ENCODE assay signal across 24 cellular contexts in genomic region chr11:119014209-119014924, GRCh38. TPM values are rescaled to one million over a fixed set of nuclear protein-coding genes. Genes with fewer than 3 reads are reported as not detected.
DNase-seq lines count a peak whose midpoint lies in the region; ATAC-seq, FAIRE-seq and TF ChIP-seq lines count a peak whose summit lies in the region.
"Had no signal": no experiment of that assay in that cellular context is flagged by ENCODE, and none has a peak within 500 bp of the region (broad histone marks: within the 10 kb centered on the region; RNA-seq: fewer than 3 reads in every experiment).

No MANE protein-coding gene starts in this region.

- no peak for TF ChIP-seq EP300 in GM12878 (IDR thresholded peaks at IDR 0.05; ENCODE audit: borderline replicate concordance in 1 of 2, control insufficient read depth in 1 of 2, low read depth in 2 of 2, low read length in 2 of 2)

- H3K4me3 ChIP-seq in GM12878 (no peak overlapping the region), psoas muscle (no peak overlapping the region)
- H3K4me3 ChIP-seq: sigmoid colon, tibial nerve had no signal

- H3K27ac ChIP-seq in GM12878 (ENCODE audit: control insufficient read depth, insufficient read depth) (no peak overlapping the region), psoas muscle (no peak overlapping the region)
- H3K27ac ChIP-seq: sigmoid colon, tibial nerve had no signal

- H2AFZ ChIP-seq in GM12878 (ENCODE audit: control insufficient read depth, low read depth, low read length) = no peak overlapping the region

- no peak overlapping the region for H3K4me2 ChIP-seq in GM12878 (ENCODE audit: control insufficient read depth, insufficient read depth)

- RAD21 ChIA-PET in GM12878 (lab: Charles Lee; ENCODE audit: unreplicated experiment) = interaction anchor here (1.0 to 1.4 kb wide), 3 partner anchors 10 to 322 kb away, joined by 3 read pairs; no protein-coding TSS in a partner anchor

- H3K4me1 ChIP-seq in GM12878 (ENCODE audit: control insufficient read depth, insufficient read depth, low read length) (no peaks in the 10 kb centered on the region; the same call in 1 of the 2 replicates), psoas muscle (peaks cover 19% of the 10 kb centered on the region)

- no peaks in the 10 kb centered on the region for H3K27me3 Mint-ChIP-seq in natural killer cell (ENCODE audit: low read depth in 2 of 2)
- no peaks in the 10 kb centered on the region for H3K27me3 Mint-ChIP-seq in natural killer cell treated with Interleukin-12 subunit alpha and Interleukin-12 subunit beta and Interleukin-15 and Interleukin-18, amount 100 ng/mL, for 72 hours
- peaks cover 3% of the 10 kb centered on the region for H3K27me3 Mint-ChIP-seq in HFFc6 (ENCODE audit: insufficient read depth)
- H3K27me3 Mint-ChIP-seq in stimulated activated naive B cell treated with anti-CD40 and anti-IgM and Interleukin-4, amounts not matched to agents 10 μg/mL and 1 μg/mL and 100 μg/mL, for 72 hours = no peaks in the 10 kb centered on the region
- H3K27me3 Mint-ChIP-seq: activated B cell treated with CpG ODN at 0.5 μM for 24 hours; central memory CD8-positive, alpha-beta T cell; T-cell had no signal

- H3K36me3 ChIP-seq in GM12878 (ENCODE audit: control insufficient read depth in 2 of 2, insufficient read depth in 2 of 2, low read length in 1 of 2) (peaks cover 17 to 24% of the 10 kb centered on the region in 2 experiments), psoas muscle (ENCODE audit: insufficient read depth in 1 of 2, low read depth in 1 of 2) (peaks cover 5 to 70% of the 10 kb centered on the region in 2 donors)

- CTCF ChIA-PET in GM12878 (lab: Yijun Ruan, JAX) = interaction anchor here (0.6 to 2.5 kb wide), 5 partner anchors 12 to 352 kb away, joined by 3 to 8 read pairs (median 3); no protein-coding TSS in a partner anchor

- no peak for TF ChIP-seq RAD21 in GM12878 (IDR thresholded peaks at IDR 0.05; ENCODE audit: insufficient read depth, low read depth, low read length)

- POLR2A ChIA-PET in GM12878 (lab: Charles Lee) = interaction anchor here (0.6 to 1.8 kb wide), 4 partner anchors 12 to 71 kb away, joined by 3 to 9 read pairs (median 4); no protein-coding TSS in a partner anchor

- TF ChIP-seq CTCF in natural killer cell (IDR thresholded peaks at IDR 0.05) (no peak), HFFc6 (IDR thresholded peaks at IDR 0.05) (no peak), GM12878 (IDR thresholded peaks at IDR 0.05 in 2 of 3, conservative IDR thresholded peaks at IDR 0.05 in 1 of 3; ENCODE audit: control insufficient read depth in 2 of 3, extremely low read depth in 1 of 3, insufficient read depth in 1 of 3, low read depth in 3 of 3, low read length in 3 of 3) (no peak), psoas muscle (IDR thresholded peaks at IDR 0.05) (no peak)

- H4K20me1 ChIP-seq in GM12878 (ENCODE audit: control insufficient read depth, insufficient read depth) = no peaks in the 10 kb centered on the region

- H3K9me3 Mint-ChIP-seq in natural killer cell = no peaks in the 10 kb centered on the region
- H3K9me3 Mint-ChIP-seq in natural killer cell treated with Interleukin-12 subunit alpha and Interleukin-12 subunit beta and Interleukin-15 and Interleukin-18, amount 100 ng/mL, for 72 hours = no peaks in the 10 kb centered on the region
- no peaks in the 10 kb centered on the region for H3K9me3 Mint-ChIP-seq in HFFc6
- no peaks in the 10 kb centered on the region for H3K9me3 Mint-ChIP-seq in stimulated activated naive B cell treated with anti-CD40 and anti-IgM and Interleukin-4, amounts not matched to agents 10 μg/mL and 1 μg/mL and 100 μg/mL, for 72 hours
- H3K9me3 Mint-ChIP-seq: activated B cell treated with CpG ODN at 0.5 μM for 24 hours; central memory CD8-positive, alpha-beta T cell; T-cell had no signal

- ATAC-seq in natural killer cell (no peak), GM12878 (no peak), GM21737 (IDR thresholded peaks at IDR 0.05; ENCODE audit: unreplicated experiment) (no peak), psoas muscle (no peak)
- no peak for ATAC-seq in natural killer cell treated with Interleukin-12 subunit alpha and Interleukin-12 subunit beta and Interleukin-15 and Interleukin-18, amount 100 ng/mL, for 72 hours
- ATAC-seq in stimulated activated naive B cell treated with anti-CD40 and anti-IgM and Interleukin-4, amounts not matched to agents 10 μg/mL and 1 μg/mL and 100 μg/mL, for 72 hours (replicated peaks) = no peak
- ATAC-seq: T-cell had no signal

- H3K79me2 ChIP-seq in GM12878 (ENCODE audit: control insufficient read depth, insufficient read depth, low read length) = peaks cover 39% of the 10 kb centered on the region

- no peak overlapping the region for H3K9ac ChIP-seq in GM12878 (ENCODE audit: control insufficient read depth, insufficient read depth, low read length)

- H3K9me3 ChIP-seq in GM12878 (replicated peaks; ENCODE audit: control insufficient read depth, insufficient read depth, low read length) (no peaks in the 10 kb centered on the region; the same call in 2 of the 3 replicates), psoas muscle (no peaks in the 10 kb centered on the region)
- H3K9me3 ChIP-seq: sigmoid colon, tibial nerve had no signal

- H3K36me3 Mint-ChIP-seq in natural killer cell = no peaks in the 10 kb centered on the region
- H3K36me3 Mint-ChIP-seq in natural killer cell treated with Interleukin-12 subunit alpha and Interleukin-12 subunit beta and Interleukin-15 and Interleukin-18, amount 100 ng/mL, for 72 hours = peaks cover 40% of the 10 kb centered on the region
- peaks cover 49% of the 10 kb centered on the region for H3K36me3 Mint-ChIP-seq in HFFc6 (ENCODE audit: low read depth)
- H3K36me3 Mint-ChIP-seq in stimulated activated naive B cell treated with anti-CD40 and anti-IgM and Interleukin-4, amounts not matched to agents 10 μg/mL and 1 μg/mL and 100 μg/mL, for 72 hours = peaks cover 53 to 69% of the 10 kb centered on the region in 2 donors

- in situ Hi-C loops in GM12878 (cut with MboI) = no loop called here

- H3K4me1 Mint-ChIP-seq in natural killer cell (peaks cover 11 to 25% of the 10 kb centered on the region in 2 donors), HFFc6 (ENCODE audit: low read depth) (peaks cover 20% of the 10 kb centered on the region)
- H3K4me1 Mint-ChIP-seq in natural killer cell treated with Interleukin-12 subunit alpha and Interleukin-12 subunit beta and Interleukin-15 and Interleukin-18, amount 100 ng/mL, for 72 hours (ENCODE audit: low read depth in 2 of 2) = peaks cover 24 to 25% of the 10 kb centered on the region in 2 donors
- peaks cover 24 to 28% of the 10 kb centered on the region in 2 donors for H3K4me1 Mint-ChIP-seq in stimulated activated naive B cell treated with anti-CD40 and anti-IgM and Interleukin-4, amounts not matched to agents 10 μg/mL and 1 μg/mL and 100 μg/mL, for 72 hours

- H3K27me3 ChIP-seq in GM12878 (replicated peaks in 1 of 2; ENCODE audit: control insufficient read depth in 2 of 2, insufficient read depth in 2 of 2, low read length in 1 of 2) = no peaks in the 10 kb centered on the region
- no peaks in the 10 kb centered on the region for H3K27me3 ChIP-seq in psoas muscle (ENCODE audit: insufficient read depth in 3 of 3, low read length in 2 of 3)
- H3K27me3 ChIP-seq: sigmoid colon, tibial nerve had no signal

- BruUV-seq in GM12878 (replicated peaks; lab: Mats Ljungman, UMichigan) = no TSS peak

- SMC1A ChIA-PET in GM12878 (lab: Charles Lee; ENCODE audit: uncharacterized antibody, unreplicated experiment) = interaction anchor here (6.4 kb wide), 1 partner anchor 15 kb away, joined by 40 read pairs; the partner anchor contains the start of gene SLC37A4

- FAIRE-seq in GM12878 (lab: Jason Lieb, UNC) = no peak
- FAIRE-seq: GM19239, RCC 7860 had no signal

- WGBS in GM12878 (ENCODE audit: insufficient coverage, insufficient replicate concordance, low lambda C conversion rate, missing lambda C conversion rate) = 97% methylated on average over 17 of the region's 17 CpGs
- WGBS in psoas muscle, 3 donors = 84 to 93% (median 88%) methylated on average over 17 of the region's 17 CpGs

- intact Hi-C loops in natural killer cell (cut with micrococcal nuclease) (no loop called here), GM12878 (cut with micrococcal nuclease; ENCODE audit: unreplicated experiment) (loop anchor here (1.0 kb wide), 1 partner anchor 14 kb away; no protein-coding TSS in a partner anchor), psoas muscle (cut with DNase I) (loop anchor here (2.0 to 10.0 kb wide), 2 partner anchors 14 to 110 kb away; no protein-coding TSS in a partner anchor)

- TF ChIP-seq POLR2A in GM12878 (IDR thresholded peaks at IDR 0.05; ENCODE audit: low read depth, low read length) = peak; percentile 45; the same call in 1 of the 2 replicates

- DNase-seq in natural killer cell (no peak), HFFc6 (no peak), GM12878 (ENCODE audit: low read depth, low spot score) (no peak), psoas muscle (no peak), NCI-H2196 (lab: John Stamatoyannopoulos, UW; ENCODE audit: unreplicated experiment) (no peak)
- DNase-seq in natural killer cell treated with Interleukin-12 subunit alpha and Interleukin-12 subunit beta and Interleukin-15 and Interleukin-18, amount 100 ng/mL, for 72 hours (ENCODE audit: low spot score) = no peak
- no peak for DNase-seq in stimulated activated naive B cell treated with anti-CD40 and anti-IgM and Interleukin-4, amounts not matched to agents 10 μg/mL and 1 μg/mL and 100 μg/mL, for 72 hours
- DNase-seq: activated B cell treated with CpG ODN at 0.5 μM for 24 hours; activated CD8-positive, alpha-beta memory T cell treated with anti-CD3 and anti-CD28 coated beads, Interleukin-2, amount 50 U/mL, for 48 hours; amygdala; effector memory CD4-positive, alpha-beta T cell; GF-D8; hypothalamus; KG1; NCI-H1105 treated with DMSO at 0.1 percent for 48 hours; NCI-H2171 treated with DMSO at 0.1 percent for 48 hours; nucleus accumbens; T-cell had no signal

- H3K27ac Mint-ChIP-seq in natural killer cell (peak overlapping the region; percentile 54 to 99), HFFc6 (peak overlapping the region; percentile 43)
- H3K27ac Mint-ChIP-seq in natural killer cell treated with Interleukin-12 subunit alpha and Interleukin-12 subunit beta and Interleukin-15 and Interleukin-18, amount 100 ng/mL, for 72 hours = peak overlapping the region in 1 of 2 donors; percentile 17
- peak overlapping the region; percentile 51 for H3K27ac Mint-ChIP-seq in stimulated activated naive B cell treated with anti-CD40 and anti-IgM and Interleukin-4, amounts not matched to agents 10 μg/mL and 1 μg/mL and 100 μg/mL, for 72 hours
- H3K27ac Mint-ChIP-seq: activated B cell treated with CpG ODN at 0.5 μM for 24 hours had no signal

- H3K4me3 Mint-ChIP-seq in natural killer cell (no peak overlapping the region), HFFc6 (no peak overlapping the region)
- no peak overlapping the region for H3K4me3 Mint-ChIP-seq in natural killer cell treated with Interleukin-12 subunit alpha and Interleukin-12 subunit beta and Interleukin-15 and Interleukin-18, amount 100 ng/mL, for 72 hours
- no peak overlapping the region for H3K4me3 Mint-ChIP-seq in stimulated activated naive B cell treated with anti-CD40 and anti-IgM and Interleukin-4, amounts not matched to agents 10 μg/mL and 1 μg/mL and 100 μg/mL, for 72 hours

RNA-seq across cellular contexts. Expression of gene RPS25, which starts 3.8 kb away (rescaled TPM):
- total RNA-seq in natural killer cell = 1,000 to 10,000 TPM in 1 of 3 donors, 100 to 1,000 TPM in 2; 870 to 1,051 (median 887) TPM
- total RNA-seq in natural killer cell treated with Interleukin-12 subunit alpha and Interleukin-12 subunit beta and Interleukin-15 and Interleukin-18, amount 100 ng/mL, for 72 hours = 100 to 1,000 TPM; 711 to 875 TPM
- 100 to 1,000 TPM; 699 to 981 (median 857) TPM for total RNA-seq in HFFc6 (2021; fragmentation: NEBNext Ultra II Directional; extraction: Animal tissue kit (Norgen Biotek cat#: 25700))
- 240 and 366 TPM in 2 replicates for total RNA-seq in GM12878 (2013; cell fraction: nucleolus; rRNA removed)
- 886 and 1,063 TPM in 2 replicates for total RNA-seq in GM12878 (2014; rRNA removed)
- total RNA-seq in GM12878 (2014; rRNA removed; fragmentation: Illumina TruSeq; extraction: Trizol) = 3,203 and 3,262 TPM in 2 replicates
- total RNA-seq in GM12878 (2021) = 1,627 and 1,676 TPM in 2 replicates
- polyA plus RNA-seq in GM12878 (2011; ENCODE audit: low read depth) = 10,130 TPM
- 1,188 and 1,624 TPM in 2 replicates for polyA plus RNA-seq in GM12878 (2011; rRNA removed)
- polyA plus RNA-seq in GM12878 (2011; cell fraction: cytosol; rRNA removed) = 1,068 and 1,259 TPM in 2 replicates
- polyA plus RNA-seq in GM12878 (2011; cell fraction: nucleus; rRNA removed) = 573 and 676 TPM in 2 replicates
- polyA plus RNA-seq in GM12878 (2012) = 2,542 and 2,883 TPM in 2 replicates
- polyA plus RNA-seq in GM12878 (2014; fragmentation: Illumina TruSeq; extraction: Trizol) = 3,746 and 5,671 TPM in 2 replicates
- polyA plus RNA-seq in GM12878 (2014; fragmentation: Nextera tagmentation; extraction: Ambion mirVana) = 1,000 to 10,000 TPM; 3,292 to 3,419 TPM
- polyA plus RNA-seq in GM12878 (2014; rRNA removed) = 1,401 and 2,108 TPM in 2 replicates
- polyA plus RNA-seq in GM12878 (2016; fragmentation: Nextera tagmentation; extraction: Ambion mirVana) = 1,000 to 10,000 TPM; 2,959 to 3,172 TPM
- polyA minus RNA-seq in GM12878 (2011; rRNA and poly(A)+ RNA removed) = 195 and 260 TPM in 2 replicates
- polyA minus RNA-seq in GM12878 (2011; cell fraction: cytosol; rRNA and poly(A)+ RNA removed) = 285 and 317 TPM in 2 replicates
- polyA minus RNA-seq in GM12878 (2011; cell fraction: nucleus; rRNA and poly(A)+ RNA removed) = 42.4 and 48.0 TPM in 2 replicates
- total RNA-seq in psoas muscle = 1,000 to 10,000 TPM; 1,024 to 1,264 (median 1,219) TPM
- polyA plus RNA-seq in psoas muscle = 1,000 to 10,000 TPM; 1,713 to 2,514 (median 2,031) TPM

RNA-seq across cellular contexts. Expression of gene TRAPPC4, which starts 4.2 kb away (rescaled TPM):
- total RNA-seq in natural killer cell (10 to 100 TPM; 71.4 to 84.5 (median 77.5) TPM), GM12878 (2014; rRNA removed) (76.5 and 87.1 TPM in 2 replicates), GM12878 (2014; rRNA removed; fragmentation: Illumina TruSeq; extraction: Trizol) (66.1 and 69.1 TPM in 2 replicates), GM12878 (2021) (62.7 and 62.8 TPM in 2 replicates), psoas muscle (10 to 100 TPM; 46.1 to 61.5 (median 56.8) TPM)
- 10 to 100 TPM; 76.3 to 82.3 TPM for total RNA-seq in natural killer cell treated with Interleukin-12 subunit alpha and Interleukin-12 subunit beta and Interleukin-15 and Interleukin-18, amount 100 ng/mL, for 72 hours
- 10 to 100 TPM; 71.7 to 92.6 (median 81.4) TPM for total RNA-seq in HFFc6 (2021; fragmentation: NEBNext Ultra II Directional; extraction: Animal tissue kit (Norgen Biotek cat#: 25700))
- total RNA-seq in GM12878 (2013; cell fraction: nucleolus; rRNA removed) = 40.8 and 43.0 TPM in 2 replicates
- polyA plus RNA-seq in GM12878 (2011; ENCODE audit: low read depth) = 37.4 TPM
- polyA plus RNA-seq in GM12878 (2011; rRNA removed) (94.2 and 105 TPM in 2 replicates), GM12878 (2014; fragmentation: Illumina TruSeq; extraction: Trizol) (56.7 and 61.6 TPM in 2 replicates), GM12878 (2014; fragmentation: Nextera tagmentation; extraction: Ambion mirVana) (100 to 1,000 TPM; 205 to 231 TPM), GM12878 (2014; rRNA removed) (91.5 and 92.7 TPM in 2 replicates), GM12878 (2016; fragmentation: Nextera tagmentation; extraction: Ambion mirVana) (100 to 1,000 TPM; 188 to 196 TPM), psoas muscle (10 to 100 TPM; 39.0 to 99.5 (median 52.8) TPM)
- 154 and 245 TPM in 2 replicates for polyA plus RNA-seq in GM12878 (2011; cell fraction: cytosol; rRNA removed)
- 71.7 and 114 TPM in 2 replicates for polyA plus RNA-seq in GM12878 (2011; cell fraction: nucleus; rRNA removed)
- polyA plus RNA-seq in GM12878 (2012) = 53.1 and 53.9 TPM in 2 replicates
- polyA minus RNA-seq in GM12878 (2011; rRNA and poly(A)+ RNA removed) = 80.1 and 95.1 TPM in 2 replicates
- 9.5 and 15.8 TPM in 2 replicates for polyA minus RNA-seq in GM12878 (2011; cell fraction: cytosol; rRNA and poly(A)+ RNA removed)
- 30.0 and 42.6 TPM in 2 replicates for polyA minus RNA-seq in GM12878 (2011; cell fraction: nucleus; rRNA and poly(A)+ RNA removed)

RNA-seq across cellular contexts. Expression of gene SLC37A4, which starts 16.3 kb away (rescaled TPM):
- total RNA-seq in natural killer cell (1 to 10 TPM; 4.6 to 7.7 (median 6.5) TPM), GM12878 (2014; rRNA removed) (15.5 and 17.1 TPM in 2 replicates), GM12878 (2014; rRNA removed; fragmentation: Illumina TruSeq; extraction: Trizol) (11.5 and 11.6 TPM in 2 replicates), GM12878 (2021) (19.2 and 20.6 TPM in 2 replicates), psoas muscle (10 to 100 TPM; 17.0 to 26.9 (median 20.5) TPM)
- 10 to 100 TPM; 20.3 to 32.6 TPM for total RNA-seq in natural killer cell treated with Interleukin-12 subunit alpha and Interleukin-12 subunit beta and Interleukin-15 and Interleukin-18, amount 100 ng/mL, for 72 hours
- 10 to 100 TPM in 3 of 6 experiments, 1 to 10 TPM in 3; 7.1 to 12.0 (median 10.3) TPM for total RNA-seq in HFFc6 (2021; fragmentation: NEBNext Ultra II Directional; extraction: Animal tissue kit (Norgen Biotek cat#: 25700))
- 37.1 and 38.5 TPM in 2 replicates for total RNA-seq in GM12878 (2013; cell fraction: nucleolus; rRNA removed)
- 13.3 TPM for polyA plus RNA-seq in GM12878 (2011; ENCODE audit: low read depth)
- polyA plus RNA-seq in GM12878 (2011; rRNA removed) (22.0 and 29.7 TPM in 2 replicates), GM12878 (2014; fragmentation: Illumina TruSeq; extraction: Trizol) (16.4 and 20.1 TPM in 2 replicates), GM12878 (2014; fragmentation: Nextera tagmentation; extraction: Ambion mirVana) (10 to 100 TPM; 11.9 to 12.1 TPM), GM12878 (2014; rRNA removed) (25.3 and 25.8 TPM in 2 replicates), GM12878 (2016; fragmentation: Nextera tagmentation; extraction: Ambion mirVana) (10 to 100 TPM; 24.2 to 27.8 TPM), psoas muscle (10 to 100 TPM; 10.6 to 34.3 (median 25.9) TPM)
- polyA plus RNA-seq in GM12878 (2011; cell fraction: cytosol; rRNA removed) = 45.9 and 47.6 TPM in 2 replicates
- 136 and 177 TPM in 2 replicates for polyA plus RNA-seq in GM12878 (2011; cell fraction: nucleus; rRNA removed)
- 13.9 and 18.0 TPM in 2 replicates for polyA plus RNA-seq in GM12878 (2012)
- 40.1 and 45.7 TPM in 2 replicates for polyA minus RNA-seq in GM12878 (2011; rRNA and poly(A)+ RNA removed)
- 5.3 and 8.1 TPM in 2 replicates for polyA minus RNA-seq in GM12878 (2011; cell fraction: cytosol; rRNA and poly(A)+ RNA removed)
- polyA minus RNA-seq in GM12878 (2011; cell fraction: nucleus; rRNA and poly(A)+ RNA removed) = 21.5 and 27.0 TPM in 2 replicates

RNA-seq across cellular contexts. Expression of gene CENATAC, which starts 16.4 kb away (rescaled TPM):
- total RNA-seq in natural killer cell (100 to 1,000 TPM; 121 to 143 (median 122) TPM), GM12878 (2014; rRNA removed) (31.1 and 35.5 TPM in 2 replicates), GM12878 (2014; rRNA removed; fragmentation: Illumina TruSeq; extraction: Trizol) (26.7 and 30.7 TPM in 2 replicates), GM12878 (2021) (19.0 and 24.0 TPM in 2 replicates), psoas muscle (10 to 100 TPM in 3 of 4 donors, 1 to 10 TPM in 1; 5.4 to 18.9 (median 10.9) TPM)
- 10 to 100 TPM; 53.4 to 97.8 TPM for total RNA-seq in natural killer cell treated with Interleukin-12 subunit alpha and Interleukin-12 subunit beta and Interleukin-15 and Interleukin-18, amount 100 ng/mL, for 72 hours
- 10 to 100 TPM; 15.5 to 19.1 (median 17.0) TPM for total RNA-seq in HFFc6 (2021; fragmentation: NEBNext Ultra II Directional; extraction: Animal tissue kit (Norgen Biotek cat#: 25700))
- total RNA-seq in GM12878 (2013; cell fraction: nucleolus; rRNA removed) = 125 and 142 TPM in 2 replicates
- polyA plus RNA-seq in GM12878 (2011; ENCODE audit: low read depth) = 12.6 TPM
- polyA plus RNA-seq in GM12878 (2011; rRNA removed) (26.4 and 31.1 TPM in 2 replicates), GM12878 (2014; fragmentation: Illumina TruSeq; extraction: Trizol) (17.1 and 19.5 TPM in 2 replicates), GM12878 (2014; fragmentation: Nextera tagmentation; extraction: Ambion mirVana) (1 to 10 TPM; 4.8 to 8.2 TPM), GM12878 (2014; rRNA removed) (33.7 and 37.1 TPM in 2 replicates), GM12878 (2016; fragmentation: Nextera tagmentation; extraction: Ambion mirVana) (10 to 100 TPM; 19.3 to 24.2 TPM), psoas muscle (10 to 100 TPM in 2 of 3 donors, 1 to 10 TPM in 1; 9.4 to 23.5 (median 10.1) TPM)
- polyA plus RNA-seq in GM12878 (2011; cell fraction: cytosol; rRNA removed) = 10.8 and 16.9 TPM in 2 replicates
- 52.1 and 66.2 TPM in 2 replicates for polyA plus RNA-seq in GM12878 (2011; cell fraction: nucleus; rRNA removed)
- 12.7 and 17.2 TPM in 2 replicates for polyA plus RNA-seq in GM12878 (2012)
- polyA minus RNA-seq in GM12878 (2011; rRNA and poly(A)+ RNA removed) = 22.2 and 24.3 TPM in 2 replicates
- polyA minus RNA-seq in GM12878 (2011; cell fraction: cytosol; rRNA and poly(A)+ RNA removed) = 11.2 and 11.5 TPM in 2 replicates
- 24.2 and 40.4 TPM in 2 replicates for polyA minus RNA-seq in GM12878 (2011; cell fraction: nucleus; rRNA and poly(A)+ RNA removed)

RNA-seq across cellular contexts. Expression of gene HYOU1, which starts 42.6 kb away (rescaled TPM):
- 100 to 1,000 TPM; 114 to 146 (median 123) TPM for total RNA-seq in natural killer cell
- total RNA-seq in natural killer cell treated with Interleukin-12 subunit alpha and Interleukin-12 subunit beta and Interleukin-15 and Interleukin-18, amount 100 ng/mL, for 72 hours = 100 to 1,000 TPM; 259 to 333 TPM
- 100 to 1,000 TPM; 141 to 180 (median 163) TPM for total RNA-seq in HFFc6 (2021; fragmentation: NEBNext Ultra II Directional; extraction: Animal tissue kit (Norgen Biotek cat#: 25700))
- 90.5 and 95.1 TPM in 2 replicates for total RNA-seq in GM12878 (2013; cell fraction: nucleolus; rRNA removed)
- 90.7 and 94.9 TPM in 2 replicates for total RNA-seq in GM12878 (2014; rRNA removed)
- total RNA-seq in GM12878 (2014; rRNA removed; fragmentation: Illumina TruSeq; extraction: Trizol) = 80.8 and 91.5 TPM in 2 replicates
- total RNA-seq in GM12878 (2021) = 133 and 156 TPM in 2 replicates
- 59.9 TPM for polyA plus RNA-seq in GM12878 (2011; ENCODE audit: low read depth)
- 74.8 and 119 TPM in 2 replicates for polyA plus RNA-seq in GM12878 (2011; rRNA removed)
- 141 and 144 TPM in 2 replicates for polyA plus RNA-seq in GM12878 (2011; cell fraction: cytosol; rRNA removed)
- 124 and 149 TPM in 2 replicates for polyA plus RNA-seq in GM12878 (2011; cell fraction: nucleus; rRNA removed)
- polyA plus RNA-seq in GM12878 (2012) = 70.3 and 94.8 TPM in 2 replicates
- 93.2 and 121 TPM in 2 replicates for polyA plus RNA-seq in GM12878 (2014; fragmentation: Illumina TruSeq; extraction: Trizol)
- 10 to 100 TPM; 15.4 to 46.3 TPM for polyA plus RNA-seq in GM12878 (2014; fragmentation: Nextera tagmentation; extraction: Ambion mirVana)
- 99.4 and 116 TPM in 2 replicates for polyA plus RNA-seq in GM12878 (2014; rRNA removed)
- polyA plus RNA-seq in GM12878 (2016; fragmentation: Nextera tagmentation; extraction: Ambion mirVana) = 100 to 1,000 TPM; 154 to 157 TPM
- 118 and 166 TPM in 2 replicates for polyA minus RNA-seq in GM12878 (2011; rRNA and poly(A)+ RNA removed)
- 59.7 and 60.1 TPM in 2 replicates for polyA minus RNA-seq in GM12878 (2011; cell fraction: cytosol; rRNA and poly(A)+ RNA removed)
- 34.5 and 59.4 TPM in 2 replicates for polyA minus RNA-seq in GM12878 (2011; cell fraction: nucleus; rRNA and poly(A)+ RNA removed)
- 10 to 100 TPM; 24.1 to 40.1 (median 33.2) TPM for total RNA-seq in psoas muscle
- polyA plus RNA-seq in psoas muscle = 10 to 100 TPM; 21.2 to 46.2 (median 30.0) TPM
